ENCODE assay signal across 8 cellular contexts in the genomic region with DNA sequence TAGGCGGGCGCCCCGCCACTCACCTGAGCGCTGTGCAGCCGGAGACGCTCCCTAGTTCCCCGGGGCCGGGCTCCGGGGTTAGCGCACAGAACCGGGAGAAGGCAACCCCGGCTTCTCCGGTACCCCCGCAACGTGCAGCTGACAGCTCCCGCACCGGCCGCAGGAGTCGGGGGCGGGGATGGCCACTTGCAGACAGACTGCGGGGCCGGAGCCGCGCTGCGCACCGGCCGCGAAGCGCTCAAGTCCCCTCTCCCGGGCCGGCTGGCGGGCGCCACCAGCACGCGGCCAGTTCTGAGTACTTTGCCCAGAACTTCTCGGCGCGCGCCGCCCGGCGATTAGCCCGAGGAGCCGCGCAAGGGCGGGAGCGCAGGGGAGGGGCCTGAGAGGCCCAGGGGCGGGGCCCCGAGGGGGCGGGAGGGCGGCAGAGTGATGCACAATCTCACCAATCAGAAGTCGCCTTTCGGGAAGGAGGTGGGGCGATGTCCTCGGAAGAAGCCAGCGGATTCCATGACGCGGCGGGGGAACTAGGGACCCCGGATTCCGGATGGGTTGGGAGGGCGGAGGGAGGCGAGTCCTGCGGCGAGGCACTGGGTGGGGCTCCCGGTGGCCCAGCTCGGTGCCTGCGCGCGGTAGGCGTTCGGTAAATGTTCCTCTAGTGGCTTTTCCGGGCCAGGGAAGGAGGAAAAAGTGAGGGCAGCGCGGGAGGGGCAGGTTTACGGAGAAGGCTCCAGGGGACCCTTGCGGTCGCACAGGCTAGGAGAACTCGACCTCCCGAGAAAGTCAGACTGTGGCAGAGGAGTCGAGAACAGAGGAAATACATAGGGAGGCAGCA. TPM values are rescaled to one million over a fixed set of nuclear protein-coding genes. Genes with fewer than 3 reads are reported as not detected.
DNase-seq lines count a peak whose midpoint lies in the region; ATAC-seq and TF ChIP-seq lines count a peak whose summit lies in the region.

A gene with protein sequence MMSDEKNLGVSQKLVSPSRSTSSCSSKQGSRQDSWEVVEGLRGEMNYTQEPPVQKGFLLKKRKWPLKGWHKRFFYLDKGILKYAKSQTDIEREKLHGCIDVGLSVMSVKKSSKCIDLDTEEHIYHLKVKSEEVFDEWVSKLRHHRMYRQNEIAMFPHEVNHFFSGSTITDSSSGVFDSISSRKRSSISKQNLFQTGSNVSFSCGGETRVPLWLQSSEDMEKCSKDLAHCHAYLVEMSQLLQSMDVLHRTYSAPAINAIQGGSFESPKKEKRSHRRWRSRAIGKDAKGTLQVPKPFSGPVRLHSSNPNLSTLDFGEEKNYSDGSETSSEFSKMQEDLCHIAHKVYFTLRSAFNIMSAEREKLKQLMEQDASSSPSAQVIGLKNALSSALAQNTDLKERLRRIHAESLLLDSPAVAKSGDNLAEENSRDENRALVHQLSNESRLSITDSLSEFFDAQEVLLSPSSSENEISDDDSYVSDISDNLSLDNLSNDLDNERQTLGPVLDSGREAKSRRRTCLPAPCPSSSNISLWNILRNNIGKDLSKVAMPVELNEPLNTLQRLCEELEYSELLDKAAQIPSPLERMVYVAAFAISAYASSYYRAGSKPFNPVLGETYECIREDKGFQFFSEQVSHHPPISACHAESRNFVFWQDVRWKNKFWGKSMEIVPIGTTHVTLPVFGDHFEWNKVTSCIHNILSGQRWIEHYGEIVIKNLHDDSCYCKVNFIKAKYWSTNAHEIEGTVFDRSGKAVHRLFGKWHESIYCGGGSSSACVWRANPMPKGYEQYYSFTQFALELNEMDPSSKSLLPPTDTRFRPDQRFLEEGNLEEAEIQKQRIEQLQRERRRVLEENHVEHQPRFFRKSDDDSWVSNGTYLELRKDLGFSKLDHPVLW (minus strand): TSS at position 316 of the 832 bp plus-strand sequence. CDS start 87,706 bp downstream, outside the sequence.

- in situ Hi-C loops in GM18951 (cut with MboI; ENCODE audit: low sequenced_read_pairs, unreplicated experiment) = loop anchor here (5.0 to 10.0 kb wide), 2 partner anchors 95 to 143 kb away; no protein-coding TSS in a partner anchor

- no peaks in the 10 kb centered on the region for H3K36me3 ChIP-seq in kidney epithelial cell (ENCODE audit: control insufficient read depth, insufficient read depth, low read length)

- no peak for TF ChIP-seq CTCF in AG09309 (IDR thresholded peaks at IDR 0.05; ENCODE audit: control insufficient read depth, insufficient read depth, low read depth, low read length, missing control alignments)
- no peak for TF ChIP-seq CTCF in kidney epithelial cell (IDR thresholded peaks at IDR 0.05; ENCODE audit: insufficient read depth, low read length, poor library complexity, severe bottlenecking)

- peak; percentile 79 for ATAC-seq in HG03175 (IDR thresholded peaks at IDR 0.05; ENCODE audit: unreplicated experiment)
- ATAC-seq in activated CD4-positive, CD25-positive, alpha-beta regulatory T cell treated with anti-CD3 and anti-CD28 coated beads, Interleukin-2, amount 50 U/mL, for 24 hours = peak; percentile 82 to 84

- no peaks in the 10 kb centered on the region for H3K27me3 ChIP-seq in kidney epithelial cell (ENCODE audit: control insufficient read depth, insufficient read depth, low read length)

- peak within 1 kb of the TSS; percentile 72 for H3K4me3 ChIP-seq in AG09309 (ENCODE audit: control insufficient read depth, low read depth, low read length)
- peak within 1 kb of the TSS; percentile 88 for H3K4me3 ChIP-seq in kidney epithelial cell (ENCODE audit: low read depth, low read length)

- peak; percentile 87 for TF ChIP-seq POLR2A in GM18951 (IDR thresholded peaks at IDR 0.05; ENCODE audit: extremely low read depth, insufficient read depth, insufficient read length)

- peak; percentile 81 for DNase-seq in AG09309 (ENCODE audit: low read depth)
- DNase-seq in NCI-H345 (lab: John Stamatoyannopoulos, UW) = peak; percentile 95
- DNase-seq in cerebellar cortex (ENCODE audit: low spot score) = peak; percentile 79
- DNase-seq in kidney epithelial cell (ENCODE audit: low read depth) = no peak
- peak; percentile 97 for DNase-seq in stimulated activated CD4-positive, alpha-beta T cell treated with anti-CD3 and anti-CD28 coated beads, Interleukin-15, amount 100 ng/mL, for 24 hours

RNA-seq across cellular contexts. Expression of the gene that starts here (rescaled TPM):
- 35.2 and 40.3 TPM in 2 replicates for total RNA-seq in kidney epithelial cell
